Comparison of ENCODE assay signal across 1 cellular context in the genomic region with DNA sequence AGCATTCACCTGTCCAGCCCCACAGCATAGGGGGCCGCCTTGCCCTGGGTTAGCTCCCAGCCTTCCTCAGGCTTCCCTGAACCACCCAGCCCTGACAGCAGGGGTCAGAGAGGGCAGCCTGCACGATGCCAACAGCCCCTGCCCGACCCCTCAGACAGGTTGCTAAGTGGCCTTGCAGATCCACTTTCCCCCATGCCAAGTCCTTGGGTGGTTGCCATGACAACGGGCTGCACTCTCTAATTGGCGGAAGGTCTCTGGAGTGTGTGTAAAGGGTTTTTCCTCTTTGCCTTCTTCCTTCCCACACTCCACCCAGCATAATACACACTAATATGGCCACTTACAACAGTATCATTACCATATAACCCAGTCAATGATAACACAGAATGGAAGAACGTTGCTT.
TF ChIP-seq lines count a peak whose summit lies in the region.

No MANE protein-coding gene starts in this region.

TF ChIP-seq in GM23338, 12 proteins besides CTCF, POLR2A, EP300 and RAD21 (continued from another document):
- TF ChIP-seq, protein P1, sequence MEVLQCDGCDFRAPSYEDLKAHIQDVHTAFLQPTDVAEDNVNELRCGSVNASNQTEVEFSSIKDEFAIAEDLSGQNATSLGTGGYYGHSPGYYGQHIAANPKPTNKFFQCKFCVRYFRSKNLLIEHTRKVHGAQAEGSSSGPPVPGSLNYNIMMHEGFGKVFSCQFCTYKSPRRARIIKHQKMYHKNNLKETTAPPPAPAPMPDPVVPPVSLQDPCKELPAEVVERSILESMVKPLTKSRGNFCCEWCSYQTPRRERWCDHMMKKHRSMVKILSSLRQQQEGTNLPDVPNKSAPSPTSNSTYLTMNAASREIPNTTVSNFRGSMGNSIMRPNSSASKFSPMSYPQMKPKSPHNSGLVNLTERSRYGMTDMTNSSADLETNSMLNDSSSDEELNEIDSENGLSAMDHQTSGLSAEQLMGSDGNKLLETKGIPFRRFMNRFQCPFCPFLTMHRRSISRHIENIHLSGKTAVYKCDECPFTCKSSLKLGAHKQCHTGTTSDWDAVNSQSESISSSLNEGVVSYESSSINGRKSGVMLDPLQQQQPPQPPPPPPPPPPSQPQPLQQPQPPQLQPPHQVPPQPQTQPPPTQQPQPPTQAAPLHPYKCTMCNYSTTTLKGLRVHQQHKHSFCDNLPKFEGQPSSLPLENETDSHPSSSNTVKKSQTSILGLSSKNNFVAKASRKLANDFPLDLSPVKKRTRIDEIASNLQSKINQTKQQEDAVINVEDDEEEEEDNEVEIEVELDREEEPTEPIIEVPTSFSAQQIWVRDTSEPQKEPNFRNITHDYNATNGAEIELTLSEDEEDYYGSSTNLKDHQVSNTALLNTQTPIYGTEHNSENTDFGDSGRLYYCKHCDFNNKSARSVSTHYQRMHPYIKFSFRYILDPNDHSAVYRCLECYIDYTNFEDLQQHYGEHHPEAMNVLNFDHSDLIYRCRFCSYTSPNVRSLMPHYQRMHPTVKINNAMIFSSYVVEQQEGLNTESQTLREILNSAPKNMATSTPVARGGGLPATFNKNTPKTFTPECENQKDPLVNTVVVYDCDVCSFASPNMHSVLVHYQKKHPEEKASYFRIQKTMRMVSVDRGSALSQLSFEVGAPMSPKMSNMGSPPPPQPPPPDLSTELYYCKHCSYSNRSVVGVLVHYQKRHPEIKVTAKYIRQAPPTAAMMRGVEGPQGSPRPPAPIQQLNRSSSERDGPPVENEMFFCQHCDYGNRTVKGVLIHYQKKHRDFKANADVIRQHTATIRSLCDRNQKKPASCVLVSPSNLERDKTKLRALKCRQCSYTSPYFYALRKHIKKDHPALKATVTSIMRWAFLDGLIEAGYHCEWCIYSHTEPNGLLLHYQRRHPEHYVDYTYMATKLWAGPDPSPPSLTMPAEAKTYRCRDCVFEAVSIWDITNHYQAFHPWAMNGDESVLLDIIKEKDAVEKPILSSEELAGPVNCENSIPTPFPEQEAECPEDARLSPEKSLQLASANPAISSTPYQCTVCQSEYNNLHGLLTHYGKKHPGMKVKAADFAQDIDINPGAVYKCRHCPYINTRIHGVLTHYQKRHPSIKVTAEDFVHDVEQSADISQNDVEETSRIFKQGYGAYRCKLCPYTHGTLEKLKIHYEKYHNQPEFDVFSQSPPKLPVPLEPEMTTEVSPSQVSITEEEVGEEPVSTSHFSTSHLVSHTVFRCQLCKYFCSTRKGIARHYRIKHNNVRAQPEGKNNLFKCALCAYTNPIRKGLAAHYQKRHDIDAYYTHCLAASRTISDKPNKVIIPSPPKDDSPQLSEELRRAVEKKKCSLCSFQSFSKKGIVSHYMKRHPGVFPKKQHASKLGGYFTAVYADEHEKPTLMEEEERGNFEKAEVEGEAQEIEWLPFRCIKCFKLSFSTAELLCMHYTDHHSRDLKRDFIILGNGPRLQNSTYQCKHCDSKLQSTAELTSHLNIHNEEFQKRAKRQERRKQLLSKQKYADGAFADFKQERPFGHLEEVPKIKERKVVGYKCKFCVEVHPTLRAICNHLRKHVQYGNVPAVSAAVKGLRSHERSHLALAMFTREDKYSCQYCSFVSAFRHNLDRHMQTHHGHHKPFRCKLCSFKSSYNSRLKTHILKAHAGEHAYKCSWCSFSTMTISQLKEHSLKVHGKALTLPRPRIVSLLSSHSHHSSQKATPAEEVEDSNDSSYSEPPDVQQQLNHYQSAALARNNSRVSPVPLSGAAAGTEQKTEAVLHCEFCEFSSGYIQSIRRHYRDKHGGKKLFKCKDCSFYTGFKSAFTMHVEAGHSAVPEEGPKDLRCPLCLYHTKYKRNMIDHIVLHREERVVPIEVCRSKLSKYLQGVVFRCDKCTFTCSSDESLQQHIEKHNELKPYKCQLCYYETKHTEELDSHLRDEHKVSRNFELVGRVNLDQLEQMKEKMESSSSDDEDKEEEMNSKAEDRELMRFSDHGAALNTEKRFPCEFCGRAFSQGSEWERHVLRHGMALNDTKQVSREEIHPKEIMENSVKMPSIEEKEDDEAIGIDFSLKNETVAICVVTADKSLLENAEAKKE (CRISPR knock-in tag; IDR thresholded peaks at IDR 0.05): no peak
- TF ChIP-seq EZH2 (IDR thresholded peaks at IDR 0.05; ENCODE audit: low read depth, unreplicated experiment) (no peak), ZNF114 (CRISPR knock-in tag; IDR thresholded peaks at IDR 0.05) (no peak), JUNB (IDR thresholded peaks at IDR 0.05; ENCODE audit: unreplicated experiment) (no peak), EZH2phosphoT487 (IDR thresholded peaks at IDR 0.05; ENCODE audit: unreplicated experiment) (no peak), POLR2AphosphoS5 (IDR thresholded peaks at IDR 0.05; ENCODE audit: low read depth) (no peak)
